In genomic region chr14:103502877-103503276, GRCh38 we compare ENCODE assay signal across 13 cellular contexts.
"Had no signal": no experiment of that assay in that cellular context is flagged by ENCODE, and none has a peak within 500 bp of the region (broad histone marks: within the 10 kb centered on the region; RNA-seq: fewer than 3 reads in every experiment).

No MANE protein-coding gene starts in this region.

- H3K27ac ChIP-seq: ascending aorta, lower lobe of right lung had no signal

- H3K27me3 ChIP-seq: ascending aorta had no signal

- H3K4me3 ChIP-seq: ascending aorta, lower lobe of right lung had no signal

- H3K9me3 ChIP-seq: ascending aorta, lower lobe of right lung had no signal

- ATAC-seq: activated CD4-positive, alpha-beta T cell treated with anti-CD3 and anti-CD28 coated beads for 36 hours; effector memory CD8-positive, alpha-beta T cell; left colon; lower lobe of right lung; stimulated activated naive CD8-positive, alpha-beta T cell treated with anti-CD3 and anti-CD28 coated beads, Interleukin-15, amount 100 ng/mL, for 72 hours; WTC11 had no signal

- DNase-seq: activated CD4-positive, alpha-beta T cell treated with anti-CD3 and anti-CD28 coated beads for 36 hours; activated CD4-positive, alpha-beta T cell treated with anti-CD3 and anti-CD28 coated beads, Interleukin-2, amount 50 U/mL, for 48 hours; activated naive CD4-positive, alpha-beta T cell treated with Interleukin-2 at 50 U/mL for 16 hours; dermis blood vessel endothelial cell; effector memory CD8-positive, alpha-beta T cell; left colon; lower lobe of right lung; retina; stimulated activated CD4-positive, alpha-beta T cell treated with anti-CD3 and anti-CD28 coated beads, Interleukin-12 subunit alpha, Interleukin-12 subunit beta, amount 100 ng/mL, for 4 hours; stimulated activated CD4-positive, alpha-beta T cell treated with anti-CD3 and anti-CD28 coated beads, Interleukin-1b, Interleukin-23, amount 100 ng/mL, for 48 hours; stimulated activated naive CD8-positive, alpha-beta T cell treated with anti-CD3 and anti-CD28 coated beads, Interleukin-15, amount 100 ng/mL, for 72 hours had no signal
